In genomic region chr13:77919351-77920294, GRCh38 we compare ENCODE assay signal across 8 cellular contexts. TPM values are rescaled to one million over a fixed set of nuclear protein-coding genes. Genes with fewer than 3 reads are reported as not detected.
A peak's percentile ranks its signal among the peaks of the same experiment; 100 is the strongest.
DNase-seq lines count a peak whose midpoint lies in the region; ATAC-seq, FAIRE-seq and TF ChIP-seq lines count a peak whose summit lies in the region.

No MANE protein-coding gene starts in this region.

- in situ Hi-C loops in HepG2 (cut with HindIII; ENCODE audit: extremely low pct_ligation_motif_present, low pct_unique_long_range_greater_than_20kb) (no loop called here), brain microvascular endothelial cell (cut with HindIII; ENCODE audit: low pct_ligation_motif_present, low sequenced_read_pairs) (no loop called here)

- intact Hi-C loops in HepG2 (cut with micrococcal nuclease; ENCODE audit: unreplicated experiment) (no loop called here), stomach (cut with DNase I; ENCODE audit: low total_unique reads) (no loop called here)

- no TSS peak for BruUV-seq in HepG2 (replicated peaks; lab: Mats Ljungman, UMichigan)

- H3K27me3 ChIP-seq in liver (ENCODE audit: control insufficient read depth in 4 of 4, insufficient read depth in 4 of 4, low read length in 3 of 4) (peaks cover 0 to 3% (median 0%) of the 10 kb centered on the region in 4 donors), HepG2 (ENCODE audit: control insufficient read depth in 1 of 2, insufficient read depth in 2 of 2, low read length in 2 of 2) (no peaks in the 10 kb centered on the region), brain microvascular endothelial cell (replicated peaks) (no peaks in the 10 kb centered on the region), keratinocyte (ENCODE audit: control insufficient read depth, extremely low read depth, insufficient read depth, low read length) (peaks cover 25% of the 10 kb centered on the region), stomach (peaks cover 0 to 44% (median 28%) of the 10 kb centered on the region in 3 donors)

- DNase-seq in HepG2 (ENCODE audit: low spot score) (no peak), brain microvascular endothelial cell (peak; percentile 14), keratinocyte (ENCODE audit: low read depth, low spot score) (no peak), stomach (no peak)
- no peak for DNase-seq in activated CD4-positive, alpha-beta T cell treated with anti-CD3 and anti-CD28 coated beads, Interleukin-2, amount 50 U/mL, for 48 hours

- FAIRE-seq in HepG2 (lab: Jason Lieb, UNC) (no peak), keratinocyte (lab: Jason Lieb, UNC) (no peak)

- CTCF ChIA-PET in HepG2 (lab: Yijun Ruan, JAX; ENCODE audit: low intra/inter-chr PET ratio, low total read pairs): no interaction called here

- H4K20me1 ChIP-seq in HepG2 (ENCODE audit: insufficient read depth, low read length): no peaks in the 10 kb centered on the region
- H4K20me1 ChIP-seq in keratinocyte (ENCODE audit: control insufficient read depth, extremely low read depth, insufficient read depth, low read length): no peaks in the 10 kb centered on the region

- H2AFZ ChIP-seq in HepG2 (ENCODE audit: low read length): no peak overlapping the region
- H2AFZ ChIP-seq in keratinocyte (ENCODE audit: control insufficient read depth, low read length): no peak overlapping the region

- H3K4me1 ChIP-seq in liver (ENCODE audit: control insufficient read depth in 4 of 4, insufficient read depth in 4 of 4, low read length in 3 of 4) (peaks cover 0 to 6% (median 0%) of the 10 kb centered on the region in 4 donors), HepG2 (ENCODE audit: insufficient read depth, low read length) (no peaks in the 10 kb centered on the region), keratinocyte (ENCODE audit: control insufficient read depth, extremely low read depth, insufficient read depth, low read length) (peaks cover 10% of the 10 kb centered on the region), stomach (peaks cover 7 to 23% (median 19%) of the 10 kb centered on the region in 4 donors)

- no peaks in the 10 kb centered on the region for H3K9me1 ChIP-seq in keratinocyte (ENCODE audit: control insufficient read depth, extremely low read depth, insufficient read depth, low read length)

- H3K36me3 ChIP-seq in liver (ENCODE audit: control insufficient read depth in 4 of 4, insufficient read depth in 3 of 4, low read depth in 1 of 4, low read length in 3 of 4) (no peaks in the 10 kb centered on the region), HepG2 (replicated peaks in 1 of 2; ENCODE audit: control insufficient read depth in 1 of 2, insufficient read depth in 2 of 2, low read length in 2 of 2) (no peaks in the 10 kb centered on the region), brain microvascular endothelial cell (replicated peaks) (no peaks in the 10 kb centered on the region), keratinocyte (ENCODE audit: control insufficient read depth in 2 of 2, extremely low read depth in 1 of 2, insufficient read depth in 2 of 2, low read length in 2 of 2) (no peaks in the 10 kb centered on the region), stomach (no peaks in the 10 kb centered on the region)

- POLR2A ChIA-PET in HepG2 (lab: Yijun Ruan, JAX): no interaction called here

- 11% methylated on average over 35 of the region's 35 CpGs for WGBS in liver
- WGBS in HepG2 (ENCODE audit: low lambda C conversion rate): 39% methylated on average over 35 of the region's 35 CpGs
- WGBS in stomach, 5 donors: 7 to 10% (median 9%) methylated on average over 34 to 35 of the region's 35 CpGs

- H3K4me3 ChIP-seq in liver (ENCODE audit: low read depth in 1 of 3, low read length in 3 of 3) (peak overlapping the region in 2 of 3 donors; percentile 42 to 44), HepG2 (replicated peaks in 1 of 3; ENCODE audit: insufficient read depth in 1 of 3, low read depth in 2 of 3, low read length in 3 of 3) (no peak overlapping the region), brain microvascular endothelial cell (ENCODE audit: low read depth, low read length) (peak overlapping the region; percentile 58), keratinocyte (ENCODE audit: control insufficient read depth in 2 of 3, extremely low read depth in 1 of 3, insufficient read depth in 2 of 3, low read depth in 1 of 3, low read length in 3 of 3) (peak overlapping the region in 2 of 3 experiments; percentile 66 to 68), stomach (peak overlapping the region; percentile 48 to 59 (median 56))

- H3K27ac ChIP-seq in liver (ENCODE audit: low read depth in 1 of 2, low read length in 2 of 2) (peak overlapping the region; percentile 44 to 63), HepG2 (ENCODE audit: extremely low read length, insufficient read depth, low read length) (no peak overlapping the region), brain microvascular endothelial cell (no peak overlapping the region), keratinocyte (ENCODE audit: control insufficient read depth, insufficient read depth, low read length) (no peak overlapping the region), stomach (peak overlapping the region in 4 of 5 donors; percentile 54 to 69 (median 66))

- TF ChIP-seq CTCF in liver (IDR thresholded peaks at IDR 0.05; ENCODE audit: low read depth, low read length, missing input control) (no peak), HepG2 (CRISPR knock-in tag; IDR thresholded peaks at IDR 0.05) (no peak), brain microvascular endothelial cell (IDR thresholded peaks at IDR 0.05; ENCODE audit: low read depth, low read length, missing control alignments) (no peak), keratinocyte (optimal IDR thresholded peaks at IDR 0.05 in 1 of 3, IDR thresholded peaks at IDR 0.05 in 1 of 3, conservative IDR thresholded peaks at IDR 0.05 in 1 of 3; ENCODE audit: extremely low read depth in 1 of 3, insufficient read depth in 2 of 3, low read length in 3 of 3) (no peak), stomach (IDR thresholded peaks at IDR 0.05) (no peak)

- peak in 1 of 2 donors; percentile 24 for TF ChIP-seq RAD21 in liver (IDR thresholded peaks at IDR 0.05)
- TF ChIP-seq RAD21 in HepG2 (CRISPR knock-in tag; IDR thresholded peaks at IDR 0.05): no peak

- dilution Hi-C loops in keratinocyte (cut with MboI; ENCODE audit: extremely low pct_ligation_motif_present, low sequenced_read_pairs): no loop called here

- H3K9me3 ChIP-seq in liver (ENCODE audit: control insufficient read depth in 4 of 4, low read length in 3 of 4) (no peaks in the 10 kb centered on the region), HepG2 (ENCODE audit: low read length) (peaks cover 14% of the 10 kb centered on the region; the same call in 1 of the 2 replicates), keratinocyte (ENCODE audit: control insufficient read depth, low read depth, low read length) (no peaks in the 10 kb centered on the region), stomach (no peaks in the 10 kb centered on the region)

- H3K79me2 ChIP-seq in HepG2 (ENCODE audit: insufficient read depth, low read length) (no peaks in the 10 kb centered on the region), keratinocyte (ENCODE audit: control insufficient read depth, insufficient read depth, low read length) (no peaks in the 10 kb centered on the region)

- TF ChIP-seq POLR2A in HepG2 (IDR thresholded peaks at IDR 0.05; ENCODE audit: insufficient read depth in 1 of 2, low read depth in 2 of 2, low read length in 2 of 2) (no peak), stomach (IDR thresholded peaks at IDR 0.05) (no peak)

- H3K9ac ChIP-seq in liver (ENCODE audit: low read depth in 1 of 2, low read length in 2 of 2) (peak overlapping the region in 1 of 2 donors; percentile 39), HepG2 (ENCODE audit: insufficient read depth, low read depth, low read length) (no peak overlapping the region), keratinocyte (ENCODE audit: control insufficient read depth, extremely low read depth, insufficient read depth, low read length) (no peak overlapping the region)

- ATAC-seq in HepG2 (no peak), GM18870 (IDR thresholded peaks at IDR 0.05; ENCODE audit: unreplicated experiment) (no peak), HG03565 (IDR thresholded peaks at IDR 0.05; ENCODE audit: unreplicated experiment) (no peak)

- H3K4me2 ChIP-seq in HepG2 (ENCODE audit: low read depth, low read length) (no peak overlapping the region), keratinocyte (ENCODE audit: control insufficient read depth, extremely low read depth, insufficient read depth, low read depth, low read length) (peak overlapping the region; percentile 96)

- TF ChIP-seq EP300 in HepG2 (IDR thresholded peaks at IDR 0.05; ENCODE audit: low read depth in 2 of 2, low read length in 2 of 2): no peak
- no peak for TF ChIP-seq EP300 in HepG2 (CRISPR knock-in tag; IDR thresholded peaks at IDR 0.05; ENCODE audit: borderline replicate concordance)
- TF ChIP-seq EP300 in stomach (IDR thresholded peaks at IDR 0.05): no peak

RNA-seq across cellular contexts. Expression of gene EDNRB, which starts 1.0 kb away (rescaled TPM):
- total RNA-seq in liver (10 to 100 TPM; 11.3 to 20.4 TPM), HepG2 (2016; rRNA removed; fragmentation: Illumina TruSeq; extraction: Trizol) (not detected in 2 replicates), stomach (10 to 100 TPM in 4 of 5 donors, 1 to 10 TPM in 1; 3.6 to 72.1 (median 16.2) TPM)
- polyA plus RNA-seq in liver (10 to 100 TPM; 13.5 to 14.7 TPM), HepG2 (2011; rRNA removed) (not detected in 2 replicates), keratinocyte (0.01 to 0.03 TPM in 2 of 3 replicates, not detected in the other), stomach (10 to 100 TPM in 1 of 3 donors, 1 to 10 TPM in 2; 2.3 to 11.6 (median 8.4) TPM)
- not detected in 2 replicates for total RNA-seq in HepG2 (2016; cell fraction: cytosol; rRNA removed; fragmentation: Illumina TruSeq; extraction: Trizol; ENCODE audit: low read depth)
- not detected in 2 replicates for total RNA-seq in HepG2 (2016; cell fraction: insoluble cytoplasmic fraction; rRNA removed; fragmentation: Illumina TruSeq; extraction: Trizol)
- not detected in 2 replicates for total RNA-seq in HepG2 (2016; cell fraction: membrane; rRNA removed; fragmentation: Illumina TruSeq; extraction: Trizol)
- not detected in 2 replicates for total RNA-seq in HepG2 (2016; cell fraction: nucleus; rRNA removed; fragmentation: Illumina TruSeq; extraction: Trizol)
- polyA plus RNA-seq in HepG2 (2011; cell fraction: cytosol; rRNA removed): not detected in 2 replicates
- polyA plus RNA-seq in HepG2 (2011; cell fraction: nucleus; rRNA removed): not detected in 2 replicates
- not detected in 2 replicates for polyA plus RNA-seq in HepG2 (2012)
- not detected in 2 replicates for polyA plus RNA-seq in HepG2 (2016; cell fraction: cytosol; fragmentation: Illumina TruSeq; extraction: Trizol; ENCODE audit: low read depth)
- polyA plus RNA-seq in HepG2 (2016; cell fraction: insoluble cytoplasmic fraction; fragmentation: Illumina TruSeq; extraction: Trizol; ENCODE audit: low read depth): not detected in 2 replicates
- polyA plus RNA-seq in HepG2 (2016; cell fraction: membrane; fragmentation: Illumina TruSeq; extraction: Trizol; ENCODE audit: low read depth): not detected in 2 replicates
- polyA plus RNA-seq in HepG2 (2016; cell fraction: nucleus; fragmentation: Illumina TruSeq; extraction: Trizol; ENCODE audit: insufficient read depth, low read depth): not detected in 2 replicates
- polyA minus RNA-seq in HepG2 (2011; rRNA and poly(A)+ RNA removed; ENCODE audit: low replicate concordance): not detected in 2 replicates
- polyA minus RNA-seq in HepG2 (2011; cell fraction: cytosol; rRNA and poly(A)+ RNA removed): not detected in 2 replicates
- not detected in 2 replicates for polyA minus RNA-seq in HepG2 (2011; cell fraction: nucleus; rRNA and poly(A)+ RNA removed)
- not detected for polyA plus RNA-seq in keratinocyte (2011; ENCODE audit: low read depth)
- 0.05 and 0.06 TPM in 2 replicates for polyA plus RNA-seq in keratinocyte (2011; cell fraction: cytosol; rRNA removed)
- 0.03 and 0.05 TPM in 2 replicates for polyA plus RNA-seq in keratinocyte (2011; cell fraction: nucleus; rRNA removed)
- 0.07 TPM in 1 of 2 replicates, not detected in the other for polyA plus RNA-seq in keratinocyte (2012; ENCODE audit: low replicate concordance)
- not detected in 3 replicates for polyA minus RNA-seq in keratinocyte
- polyA minus RNA-seq in keratinocyte (2011; cell fraction: cytosol; rRNA and poly(A)+ RNA removed): not detected
- polyA minus RNA-seq in keratinocyte (2011; cell fraction: nucleus; rRNA and poly(A)+ RNA removed): not detected in 2 replicates

Comparison
In these comparisons a context has a peak if more than half of its experiments do, and no peak if none do; other contexts are left out.
1. H3K27ac ChIP-seq: peak in liver (2 of 2) and stomach (4 of 5); none in HepG2 (single experiment), brain microvascular endothelial cell (single experiment) and keratinocyte (single experiment).
2. H3K4me3 ChIP-seq: peak in liver (2 of 3), brain microvascular endothelial cell (single experiment), keratinocyte (2 of 3) and stomach (4 of 4); none in HepG2 (0 of 3).